Comparison of ENCODE assay signal across 1 cellular context in the genomic region with DNA sequence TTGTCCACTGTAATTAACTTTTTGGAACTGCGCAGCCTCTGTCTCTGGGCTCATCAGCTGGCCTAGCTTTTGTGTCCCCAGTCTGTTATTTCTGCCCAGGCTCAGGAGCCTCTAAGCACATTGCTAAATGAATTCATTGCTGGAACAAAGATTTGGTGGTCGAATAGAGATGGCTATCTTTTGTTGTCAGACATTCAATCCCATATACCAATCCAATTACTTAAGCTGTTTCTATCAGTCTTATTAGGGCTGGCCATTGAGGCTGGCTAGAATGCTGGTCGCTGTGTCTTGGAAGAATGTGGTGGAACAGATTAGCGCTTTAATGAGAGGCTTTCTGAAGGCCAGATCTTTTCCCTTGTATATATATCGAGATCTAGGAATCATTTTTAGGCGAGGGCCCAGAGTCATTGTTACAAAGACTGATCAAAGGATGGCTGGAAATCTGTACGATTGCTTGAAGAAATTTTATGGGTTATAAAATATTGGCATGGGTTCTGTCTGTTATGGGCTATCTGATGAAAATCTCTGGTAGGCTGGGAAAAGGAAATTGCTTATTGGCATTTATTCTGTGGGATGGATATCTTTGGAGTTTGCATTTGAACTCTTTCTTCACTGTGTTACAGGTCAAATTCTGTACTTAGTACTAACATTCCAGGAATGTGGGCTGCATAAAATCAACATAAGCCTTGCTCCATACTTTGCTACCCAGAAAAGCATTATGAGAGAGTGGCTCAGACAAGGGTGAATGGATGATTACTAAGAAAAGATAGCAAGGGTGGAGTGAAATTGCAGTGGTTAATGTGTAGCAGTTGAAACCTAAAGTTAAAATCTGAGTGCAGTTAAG.
A peak's percentile ranks its signal among the peaks of the same experiment; 100 is the strongest.
TF ChIP-seq lines count a peak whose summit lies in the region.

No MANE protein-coding gene starts in this region.

TF ChIP-seq in HepG2, 621 proteins besides CTCF, POLR2A, EP300 and RAD21 (continued from another document and continues in another):
- TF ChIP-seq, protein P1, sequence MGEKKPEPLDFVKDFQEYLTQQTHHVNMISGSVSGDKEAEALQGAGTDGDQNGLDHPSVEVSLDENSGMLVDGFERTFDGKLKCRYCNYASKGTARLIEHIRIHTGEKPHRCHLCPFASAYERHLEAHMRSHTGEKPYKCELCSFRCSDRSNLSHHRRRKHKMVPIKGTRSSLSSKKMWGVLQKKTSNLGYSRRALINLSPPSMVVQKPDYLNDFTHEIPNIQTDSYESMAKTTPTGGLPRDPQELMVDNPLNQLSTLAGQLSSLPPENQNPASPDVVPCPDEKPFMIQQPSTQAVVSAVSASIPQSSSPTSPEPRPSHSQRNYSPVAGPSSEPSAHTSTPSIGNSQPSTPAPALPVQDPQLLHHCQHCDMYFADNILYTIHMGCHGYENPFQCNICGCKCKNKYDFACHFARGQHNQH (CRISPR knock-in tag; IDR thresholded peaks at IDR 0.05): peak; percentile 81; the same call in 1 of the 2 replicates
- TF ChIP-seq ISL2 (CRISPR knock-in tag; IDR thresholded peaks at IDR 0.05) (peak; percentile 95), ZNF720 (CRISPR knock-in tag; IDR thresholded peaks at IDR 0.05) (no peak), ZBTB7B (CRISPR knock-in tag; IDR thresholded peaks at IDR 0.05) (peak; percentile 66), SETDB1 (CRISPR knock-in tag; IDR thresholded peaks at IDR 0.05; ENCODE audit: borderline replicate concordance) (no peak), HNRNPLL (IDR thresholded peaks at IDR 0.05; ENCODE audit: low read depth, low read length, poor library complexity, severe bottlenecking) (no peak), ZFP41 (CRISPR knock-in tag; IDR thresholded peaks at IDR 0.05; ENCODE audit: borderline replicate concordance) (no peak), FOXA1 (IDR thresholded peaks at IDR 0.05) (peak; percentile 80), FOXA1 (CRISPR knock-in tag; IDR thresholded peaks at IDR 0.05) (peak; percentile 97), CBFB (CRISPR knock-in tag; IDR thresholded peaks at IDR 0.05) (peak; percentile 93), HOXA3 (CRISPR knock-in tag; IDR thresholded peaks at IDR 0.05) (peak; percentile 58; the same call in 1 of the 2 replicates), HES4 (CRISPR knock-in tag; IDR thresholded peaks at IDR 0.05; ENCODE audit: borderline replicate concordance) (no peak), MYC (CRISPR knock-in tag; IDR thresholded peaks at IDR 0.05; ENCODE audit: borderline replicate concordance) (no peak), ZNF775 (CRISPR knock-in tag; IDR thresholded peaks at IDR 0.05; ENCODE audit: borderline replicate concordance) (peak; percentile 94), ZSCAN9 (CRISPR knock-in tag; IDR thresholded peaks at IDR 0.05; ENCODE audit: borderline replicate concordance) (peak; percentile 96; the same call in 1 of the 2 replicates), ZNF616 (CRISPR knock-in tag; IDR thresholded peaks at IDR 0.05; ENCODE audit: low read depth) (no peak), SIX1 (CRISPR knock-in tag; IDR thresholded peaks at IDR 0.05; ENCODE audit: borderline replicate concordance) (peak; percentile 90), KDM6A (CRISPR knock-in tag; IDR thresholded peaks at IDR 0.05; ENCODE audit: low read depth) (peak; percentile 99), ZNF24 (IDR thresholded peaks at IDR 0.05) (peak; percentile 78), ZNF124 (CRISPR knock-in tag; IDR thresholded peaks at IDR 0.05) (peak; percentile 95), GATA4 (IDR thresholded peaks at IDR 0.05; ENCODE audit: borderline replicate concordance, low read depth) (peak; percentile 87), ZMYM3 (CRISPR knock-in tag; IDR thresholded peaks at IDR 0.05) (peak; percentile 79; the same call in 1 of the 2 replicates), ZNF614 (CRISPR knock-in tag; IDR thresholded peaks at IDR 0.05; ENCODE audit: borderline replicate concordance) (peak; percentile 97), KLF6 (CRISPR knock-in tag; IDR thresholded peaks at IDR 0.05) (no peak), MXD4 (CRISPR knock-in tag; IDR thresholded peaks at IDR 0.05) (0 out of 2 replicates have a peak, but pooled peaks have one; percentile 39), NBN (conservative IDR thresholded peaks at IDR 0.05) (no peak), ZFY (CRISPR knock-in tag; IDR thresholded peaks at IDR 0.05) (no peak), IRF2 (CRISPR knock-in tag; IDR thresholded peaks at IDR 0.05) (peak; percentile 87), AGO2 (optimal IDR thresholded peaks at IDR 0.05; ENCODE audit: low read depth, low read length) (no peak)
- TF ChIP-seq, protein P2, sequence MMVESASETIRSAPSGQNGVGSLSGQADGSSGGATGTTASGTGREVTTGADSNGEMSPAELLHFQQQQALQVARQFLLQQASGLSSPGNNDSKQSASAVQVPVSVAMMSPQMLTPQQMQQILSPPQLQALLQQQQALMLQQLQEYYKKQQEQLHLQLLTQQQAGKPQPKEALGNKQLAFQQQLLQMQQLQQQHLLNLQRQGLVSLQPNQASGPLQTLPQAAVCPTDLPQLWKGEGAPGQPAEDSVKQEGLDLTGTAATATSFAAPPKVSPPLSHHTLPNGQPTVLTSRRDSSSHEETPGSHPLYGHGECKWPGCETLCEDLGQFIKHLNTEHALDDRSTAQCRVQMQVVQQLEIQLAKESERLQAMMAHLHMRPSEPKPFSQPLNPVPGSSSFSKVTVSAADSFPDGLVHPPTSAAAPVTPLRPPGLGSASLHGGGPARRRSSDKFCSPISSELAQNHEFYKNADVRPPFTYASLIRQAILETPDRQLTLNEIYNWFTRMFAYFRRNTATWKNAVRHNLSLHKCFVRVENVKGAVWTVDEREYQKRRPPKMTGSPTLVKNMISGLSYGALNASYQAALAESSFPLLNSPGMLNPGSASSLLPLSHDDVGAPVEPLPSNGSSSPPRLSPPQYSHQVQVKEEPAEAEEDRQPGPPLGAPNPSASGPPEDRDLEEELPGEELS (CRISPR knock-in tag; IDR thresholded peaks at IDR 0.05): peak; percentile 91
- TF ChIP-seq, protein P3, sequence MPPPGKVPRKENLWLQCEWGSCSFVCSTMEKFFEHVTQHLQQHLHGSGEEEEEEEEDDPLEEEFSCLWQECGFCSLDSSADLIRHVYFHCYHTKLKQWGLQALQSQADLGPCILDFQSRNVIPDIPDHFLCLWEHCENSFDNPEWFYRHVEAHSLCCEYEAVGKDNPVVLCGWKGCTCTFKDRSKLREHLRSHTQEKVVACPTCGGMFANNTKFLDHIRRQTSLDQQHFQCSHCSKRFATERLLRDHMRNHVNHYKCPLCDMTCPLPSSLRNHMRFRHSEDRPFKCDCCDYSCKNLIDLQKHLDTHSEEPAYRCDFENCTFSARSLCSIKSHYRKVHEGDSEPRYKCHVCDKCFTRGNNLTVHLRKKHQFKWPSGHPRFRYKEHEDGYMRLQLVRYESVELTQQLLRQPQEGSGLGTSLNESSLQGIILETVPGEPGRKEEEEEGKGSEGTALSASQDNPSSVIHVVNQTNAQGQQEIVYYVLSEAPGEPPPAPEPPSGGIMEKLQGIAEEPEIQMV (CRISPR knock-in tag; IDR thresholded peaks at IDR 0.05; ENCODE audit: low read depth): no peak
- TF ChIP-seq, protein P4, sequence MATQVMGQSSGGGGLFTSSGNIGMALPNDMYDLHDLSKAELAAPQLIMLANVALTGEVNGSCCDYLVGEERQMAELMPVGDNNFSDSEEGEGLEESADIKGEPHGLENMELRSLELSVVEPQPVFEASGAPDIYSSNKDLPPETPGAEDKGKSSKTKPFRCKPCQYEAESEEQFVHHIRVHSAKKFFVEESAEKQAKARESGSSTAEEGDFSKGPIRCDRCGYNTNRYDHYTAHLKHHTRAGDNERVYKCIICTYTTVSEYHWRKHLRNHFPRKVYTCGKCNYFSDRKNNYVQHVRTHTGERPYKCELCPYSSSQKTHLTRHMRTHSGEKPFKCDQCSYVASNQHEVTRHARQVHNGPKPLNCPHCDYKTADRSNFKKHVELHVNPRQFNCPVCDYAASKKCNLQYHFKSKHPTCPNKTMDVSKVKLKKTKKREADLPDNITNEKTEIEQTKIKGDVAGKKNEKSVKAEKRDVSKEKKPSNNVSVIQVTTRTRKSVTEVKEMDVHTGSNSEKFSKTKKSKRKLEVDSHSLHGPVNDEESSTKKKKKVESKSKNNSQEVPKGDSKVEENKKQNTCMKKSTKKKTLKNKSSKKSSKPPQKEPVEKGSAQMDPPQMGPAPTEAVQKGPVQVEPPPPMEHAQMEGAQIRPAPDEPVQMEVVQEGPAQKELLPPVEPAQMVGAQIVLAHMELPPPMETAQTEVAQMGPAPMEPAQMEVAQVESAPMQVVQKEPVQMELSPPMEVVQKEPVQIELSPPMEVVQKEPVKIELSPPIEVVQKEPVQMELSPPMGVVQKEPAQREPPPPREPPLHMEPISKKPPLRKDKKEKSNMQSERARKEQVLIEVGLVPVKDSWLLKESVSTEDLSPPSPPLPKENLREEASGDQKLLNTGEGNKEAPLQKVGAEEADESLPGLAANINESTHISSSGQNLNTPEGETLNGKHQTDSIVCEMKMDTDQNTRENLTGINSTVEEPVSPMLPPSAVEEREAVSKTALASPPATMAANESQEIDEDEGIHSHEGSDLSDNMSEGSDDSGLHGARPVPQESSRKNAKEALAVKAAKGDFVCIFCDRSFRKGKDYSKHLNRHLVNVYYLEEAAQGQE (IDR thresholded peaks at IDR 0.05; ENCODE audit: borderline replicate concordance in 1 of 2, low read depth in 1 of 2, low read length in 2 of 2): peak in 1 of 2 experiments; percentile 79; a peak in 1 of 4 replicates
- TF ChIP-seq, protein P5, sequence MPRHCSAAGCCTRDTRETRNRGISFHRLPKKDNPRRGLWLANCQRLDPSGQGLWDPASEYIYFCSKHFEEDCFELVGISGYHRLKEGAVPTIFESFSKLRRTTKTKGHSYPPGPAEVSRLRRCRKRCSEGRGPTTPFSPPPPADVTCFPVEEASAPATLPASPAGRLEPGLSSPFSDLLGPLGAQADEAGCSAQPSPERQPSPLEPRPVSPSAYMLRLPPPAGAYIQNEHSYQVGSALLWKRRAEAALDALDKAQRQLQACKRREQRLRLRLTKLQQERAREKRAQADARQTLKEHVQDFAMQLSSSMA (CRISPR knock-in tag; IDR thresholded peaks at IDR 0.05): no peak
- TF ChIP-seq, protein P6, sequence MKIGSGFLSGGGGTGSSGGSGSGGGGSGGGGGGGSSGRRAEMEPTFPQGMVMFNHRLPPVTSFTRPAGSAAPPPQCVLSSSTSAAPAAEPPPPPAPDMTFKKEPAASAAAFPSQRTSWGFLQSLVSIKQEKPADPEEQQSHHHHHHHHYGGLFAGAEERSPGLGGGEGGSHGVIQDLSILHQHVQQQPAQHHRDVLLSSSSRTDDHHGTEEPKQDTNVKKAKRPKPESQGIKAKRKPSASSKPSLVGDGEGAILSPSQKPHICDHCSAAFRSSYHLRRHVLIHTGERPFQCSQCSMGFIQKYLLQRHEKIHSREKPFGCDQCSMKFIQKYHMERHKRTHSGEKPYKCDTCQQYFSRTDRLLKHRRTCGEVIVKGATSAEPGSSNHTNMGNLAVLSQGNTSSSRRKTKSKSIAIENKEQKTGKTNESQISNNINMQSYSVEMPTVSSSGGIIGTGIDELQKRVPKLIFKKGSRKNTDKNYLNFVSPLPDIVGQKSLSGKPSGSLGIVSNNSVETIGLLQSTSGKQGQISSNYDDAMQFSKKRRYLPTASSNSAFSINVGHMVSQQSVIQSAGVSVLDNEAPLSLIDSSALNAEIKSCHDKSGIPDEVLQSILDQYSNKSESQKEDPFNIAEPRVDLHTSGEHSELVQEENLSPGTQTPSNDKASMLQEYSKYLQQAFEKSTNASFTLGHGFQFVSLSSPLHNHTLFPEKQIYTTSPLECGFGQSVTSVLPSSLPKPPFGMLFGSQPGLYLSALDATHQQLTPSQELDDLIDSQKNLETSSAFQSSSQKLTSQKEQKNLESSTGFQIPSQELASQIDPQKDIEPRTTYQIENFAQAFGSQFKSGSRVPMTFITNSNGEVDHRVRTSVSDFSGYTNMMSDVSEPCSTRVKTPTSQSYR (CRISPR knock-in tag; IDR thresholded peaks at IDR 0.05; ENCODE audit: borderline replicate concordance): no peak
- TF ChIP-seq, protein P7, sequence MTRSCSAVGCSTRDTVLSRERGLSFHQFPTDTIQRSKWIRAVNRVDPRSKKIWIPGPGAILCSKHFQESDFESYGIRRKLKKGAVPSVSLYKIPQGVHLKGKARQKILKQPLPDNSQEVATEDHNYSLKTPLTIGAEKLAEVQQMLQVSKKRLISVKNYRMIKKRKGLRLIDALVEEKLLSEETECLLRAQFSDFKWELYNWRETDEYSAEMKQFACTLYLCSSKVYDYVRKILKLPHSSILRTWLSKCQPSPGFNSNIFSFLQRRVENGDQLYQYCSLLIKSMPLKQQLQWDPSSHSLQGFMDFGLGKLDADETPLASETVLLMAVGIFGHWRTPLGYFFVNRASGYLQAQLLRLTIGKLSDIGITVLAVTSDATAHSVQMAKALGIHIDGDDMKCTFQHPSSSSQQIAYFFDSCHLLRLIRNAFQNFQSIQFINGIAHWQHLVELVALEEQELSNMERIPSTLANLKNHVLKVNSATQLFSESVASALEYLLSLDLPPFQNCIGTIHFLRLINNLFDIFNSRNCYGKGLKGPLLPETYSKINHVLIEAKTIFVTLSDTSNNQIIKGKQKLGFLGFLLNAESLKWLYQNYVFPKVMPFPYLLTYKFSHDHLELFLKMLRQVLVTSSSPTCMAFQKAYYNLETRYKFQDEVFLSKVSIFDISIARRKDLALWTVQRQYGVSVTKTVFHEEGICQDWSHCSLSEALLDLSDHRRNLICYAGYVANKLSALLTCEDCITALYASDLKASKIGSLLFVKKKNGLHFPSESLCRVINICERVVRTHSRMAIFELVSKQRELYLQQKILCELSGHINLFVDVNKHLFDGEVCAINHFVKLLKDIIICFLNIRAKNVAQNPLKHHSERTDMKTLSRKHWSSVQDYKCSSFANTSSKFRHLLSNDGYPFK (CRISPR knock-in tag; IDR thresholded peaks at IDR 0.05; ENCODE audit: borderline replicate concordance): no peak
- TF ChIP-seq, protein P8, sequence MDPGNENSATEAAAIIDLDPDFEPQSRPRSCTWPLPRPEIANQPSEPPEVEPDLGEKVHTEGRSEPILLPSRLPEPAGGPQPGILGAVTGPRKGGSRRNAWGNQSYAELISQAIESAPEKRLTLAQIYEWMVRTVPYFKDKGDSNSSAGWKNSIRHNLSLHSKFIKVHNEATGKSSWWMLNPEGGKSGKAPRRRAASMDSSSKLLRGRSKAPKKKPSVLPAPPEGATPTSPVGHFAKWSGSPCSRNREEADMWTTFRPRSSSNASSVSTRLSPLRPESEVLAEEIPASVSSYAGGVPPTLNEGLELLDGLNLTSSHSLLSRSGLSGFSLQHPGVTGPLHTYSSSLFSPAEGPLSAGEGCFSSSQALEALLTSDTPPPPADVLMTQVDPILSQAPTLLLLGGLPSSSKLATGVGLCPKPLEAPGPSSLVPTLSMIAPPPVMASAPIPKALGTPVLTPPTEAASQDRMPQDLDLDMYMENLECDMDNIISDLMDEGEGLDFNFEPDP (CRISPR knock-in tag; conservative IDR thresholded peaks at IDR 0.05): no peak
